ENCODE assay signal across 8 cellular contexts in genomic region chr3:197013989-197014388, GRCh38. TPM values are rescaled to one million over a fixed set of nuclear protein-coding genes. Genes with fewer than 3 reads are reported as not detected.
"Had no signal": no experiment of that assay in that cellular context is flagged by ENCODE, and none has a peak within 500 bp of the region (broad histone marks: within the 10 kb centered on the region; RNA-seq: fewer than 3 reads in every experiment).

No MANE protein-coding gene starts in this region.

- H3K4me3 ChIP-seq: GM23338 had no signal

- DNase-seq: H9, HCEC 1CT, HFFc6, IMR-90, KBM-7 had no signal

- ATAC-seq: GM23338 had no signal

- H3K9me3 Mint-ChIP-seq: GM23338, H9, HFFc6 had no signal

- H3K4me3 Mint-ChIP-seq: GM23338, H9, HFFc6 had no signal

- H3K27ac Mint-ChIP-seq: GM23338, HFFc6 had no signal

- H3K27ac ChIP-seq: KMS-11 had no signal

- H3K4me1 Mint-ChIP-seq: GM23338, H9 had no signal

RNA-seq across cellular contexts. Expression of gene PIGZ, which starts 45.4 kb away (rescaled TPM):
- total RNA-seq: GM23338, H1 had no signal
